In genomic region chr17:29024456-29024952, GRCh38 we compare ENCODE assay signal across 29 cellular contexts. TPM values are rescaled to one million over a fixed set of nuclear protein-coding genes. Genes with fewer than 3 reads are reported as not detected.
DNase-seq lines count a peak whose midpoint lies in the region; ATAC-seq and TF ChIP-seq lines count a peak whose summit lies in the region.
"Had no signal": no experiment of that assay in that cellular context is flagged by ENCODE, and none has a peak within 500 bp of the region (broad histone marks: within the 10 kb centered on the region; RNA-seq: fewer than 3 reads in every experiment).

No MANE protein-coding gene starts in this region.

- no peaks in the 10 kb centered on the region for H3K36me3 Mint-ChIP-seq in brain
- no peaks in the 10 kb centered on the region for H3K36me3 Mint-ChIP-seq in endodermal cell (ENCODE audit: low read depth)
- no peaks in the 10 kb centered on the region for H3K36me3 Mint-ChIP-seq in natural killer cell
- H3K36me3 Mint-ChIP-seq: CD14-positive monocyte; CD4-positive, alpha-beta memory T cell; CD4-positive, CD25-positive, alpha-beta regulatory T cell had no signal

- H3K27me3 ChIP-seq in endodermal cell (ENCODE audit: control insufficient read depth, insufficient read depth, low read length, poor library complexity, severe bottlenecking) (peaks cover 8% of the 10 kb centered on the region), neural cell (ENCODE audit: insufficient read depth, low read depth, low read length) (no peaks in the 10 kb centered on the region)
- H3K27me3 ChIP-seq: BE2C had no signal

- WGBS in endodermal cell (ENCODE audit: insufficient coverage in 1 of 2, insufficient read length in 1 of 2), 2 experiments: 74 to 84% methylated on average over 3 to 5 of the region's 5 CpGs

- TF ChIP-seq RAD21 in neural cell (conservative IDR thresholded peaks at IDR 0.05): no peak

- H3K4me3 ChIP-seq in endodermal cell (ENCODE audit: low read length) (no peak overlapping the region), neural cell (ENCODE audit: low read length) (no peak overlapping the region)
- H3K4me3 ChIP-seq: BLaER1, GM12878 had no signal

- H3K9me3 Mint-ChIP-seq in brain (peaks cover 0 to 8% (median 0%) of the 10 kb centered on the region in 5 experiments), endodermal cell (no peaks in the 10 kb centered on the region), natural killer cell (no peaks in the 10 kb centered on the region)
- H3K9me3 Mint-ChIP-seq: CD14-positive monocyte; CD4-positive, alpha-beta memory T cell; CD8-positive, alpha-beta memory T cell had no signal

- no peaks in the 10 kb centered on the region for H3K79me2 ChIP-seq in neural cell (replicated peaks; ENCODE audit: insufficient read depth, low read length)

- no peak overlapping the region for H3K4me3 Mint-ChIP-seq in brain
- H3K4me3 Mint-ChIP-seq in endodermal cell: no peak overlapping the region
- no peak overlapping the region for H3K4me3 Mint-ChIP-seq in natural killer cell
- H3K4me3 Mint-ChIP-seq: CD14-positive monocyte; CD4-positive, alpha-beta memory T cell; CD4-positive, CD25-positive, alpha-beta regulatory T cell; CD8-positive, alpha-beta memory T cell had no signal

- H3K27ac ChIP-seq in KOPT-K1 (ENCODE audit: low read depth, low read length, poor library complexity, severe bottlenecking): peak overlapping the region; percentile 72
- H3K27ac ChIP-seq in endodermal cell (ENCODE audit: low read depth, low read length): no peak overlapping the region
- no peak overlapping the region for H3K27ac ChIP-seq in neural cell (ENCODE audit: low read length)
- H3K27ac ChIP-seq: BLaER1 had no signal

- ATAC-seq in HG02884 (IDR thresholded peaks at IDR 0.05; ENCODE audit: unreplicated experiment): no peak
- ATAC-seq in natural killer cell: no peak
- ATAC-seq in HG02798 (IDR thresholded peaks at IDR 0.05; ENCODE audit: poor library complexity, unreplicated experiment): no peak
- ATAC-seq: GM12878 had no signal

- H3K4me1 Mint-ChIP-seq in brain (peaks cover 86% of the 10 kb centered on the region), endodermal cell (peaks cover 8% of the 10 kb centered on the region), natural killer cell (peaks cover 2 to 3% of the 10 kb centered on the region in 2 donors)

- no peak overlapping the region for H2AFZ ChIP-seq in neural cell (ENCODE audit: low read depth, low read length)

- H3K27ac Mint-ChIP-seq in brain (peak overlapping the region in 3 of 5 experiments; percentile 55 to 96 (median 60)), endodermal cell (no peak overlapping the region), natural killer cell (no peak overlapping the region)
- H3K27ac Mint-ChIP-seq: CD4-positive, alpha-beta memory T cell; CD4-positive, CD25-positive, alpha-beta regulatory T cell; CD8-positive, alpha-beta memory T cell had no signal

- no peak overlapping the region for H3K4me2 ChIP-seq in neural cell (ENCODE audit: low read length)
- H3K4me2 ChIP-seq: BLaER1 had no signal

- H3K9me2 ChIP-seq in neural cell (ENCODE audit: insufficient read depth, low read length): no peaks in the 10 kb centered on the region

- no peak for TF ChIP-seq CTCF in brain (conservative IDR thresholded peaks at IDR 0.05)
- no peak for TF ChIP-seq CTCF in endodermal cell (conservative IDR thresholded peaks at IDR 0.05)
- no peak for TF ChIP-seq CTCF in neural cell (IDR thresholded peaks at IDR 0.05; ENCODE audit: poor library complexity, severe bottlenecking)
- no peak for TF ChIP-seq CTCF in natural killer cell (IDR thresholded peaks at IDR 0.05)

- DNase-seq in endodermal cell (peak; percentile 52), natural killer cell (no peak), NCI-H345 (lab: John Stamatoyannopoulos, UW) (no peak)
- DNase-seq: 8988T; ACHN; BE2C; C1 segment of cervical spinal cord; CD4-positive, alpha-beta memory T cell; CD4-positive, CD25-positive, alpha-beta regulatory T cell; CD8-positive, alpha-beta memory T cell; COR-L47; DMS 273 treated with DMSO at 0.1 percent for 48 hours; DMS153; DMS53; DMS79; DND-41; EL; GDM1 had no signal

- H3K9ac ChIP-seq in endodermal cell (ENCODE audit: extremely low read depth, low read length, poor library complexity, severe bottlenecking) (no peak overlapping the region), neural cell (ENCODE audit: low read length) (no peak overlapping the region)
- H3K9ac ChIP-seq: BLaER1 had no signal

- H3K4me1 ChIP-seq in endodermal cell (ENCODE audit: control insufficient read depth, insufficient read depth, low read length): peaks cover 3% of the 10 kb centered on the region
- H3K4me1 ChIP-seq: BE2C had no signal

- no peaks in the 10 kb centered on the region for H3F3A ChIP-seq in neural cell (ENCODE audit: insufficient read depth, low read length, poor library complexity, severe bottlenecking)

- TF ChIP-seq EP300 in neural cell (conservative IDR thresholded peaks at IDR 0.05; ENCODE audit: poor library complexity, severe bottlenecking): no peak

- no peaks in the 10 kb centered on the region for H3K36me3 ChIP-seq in KOPT-K1 (ENCODE audit: insufficient read depth, low read length)
- no peaks in the 10 kb centered on the region for H3K36me3 ChIP-seq in endodermal cell (ENCODE audit: control insufficient read depth, insufficient read depth, low read length)
- no peaks in the 10 kb centered on the region for H3K36me3 ChIP-seq in neural cell (ENCODE audit: insufficient read depth, low read length)
- H3K36me3 ChIP-seq: BE2C, BLaER1 had no signal

- H3K9me3 ChIP-seq in KOPT-K1 (ENCODE audit: insufficient read depth, low read length, poor library complexity, severe bottlenecking) (no peaks in the 10 kb centered on the region), endodermal cell (ENCODE audit: control insufficient read depth, low read length) (no peaks in the 10 kb centered on the region), neural cell (ENCODE audit: low read length) (no peaks in the 10 kb centered on the region)
- H3K9me3 ChIP-seq: BE2C, BLaER1 had no signal

- H3K27me3 Mint-ChIP-seq in brain (peaks cover 1% of the 10 kb centered on the region), endodermal cell (ENCODE audit: insufficient read depth) (peaks cover 49% of the 10 kb centered on the region), natural killer cell (ENCODE audit: low read depth in 2 of 2) (peaks cover 32 to 36% of the 10 kb centered on the region in 2 donors)

- no peaks in the 10 kb centered on the region for H4K20me1 ChIP-seq in neural cell (ENCODE audit: insufficient read depth)
- H4K20me1 ChIP-seq: BLaER1 had no signal

- intact Hi-C loops in natural killer cell (cut with micrococcal nuclease): no loop called here

TF ChIP-seq in neural cell, 6 proteins besides CTCF, POLR2A, EP300 and RAD21:
- TF ChIP-seq REST (IDR thresholded peaks at IDR 0.05; ENCODE audit: borderline replicate concordance) (peak; percentile 28), MXI1 (conservative IDR thresholded peaks at IDR 0.05; ENCODE audit: poor library complexity, severe bottlenecking) (no peak)

RNA-seq across cellular contexts. Expression of gene PIPOX, which starts 18.4 kb away (rescaled TPM):
- polyA plus RNA-seq in brain (ENCODE audit: insufficient read depth, low read depth, low replicate concordance) (12.4 TPM), neural cell (4.4 and 5.2 TPM in 2 replicates)
- total RNA-seq in endodermal cell (1 to 10 TPM; 1.8 to 5.9 TPM), natural killer cell (1 to 10 TPM; 3.0 to 5.8 (median 3.4) TPM)
- 11.1 TPM for polyA plus RNA-seq in endodermal cell (2013, experiment 1 of 2)
- polyA plus RNA-seq in endodermal cell (2013, experiment 2 of 2): 13.9 TPM
- polyA minus RNA-seq in neural cell: 4.9 and 8.1 TPM in 2 replicates
- total RNA-seq: G401 had no signal

RNA-seq across cellular contexts. Expression of gene SEZ6, which starts 18.7 kb away (rescaled TPM):
- polyA plus RNA-seq in brain (ENCODE audit: insufficient read depth, low read depth, low replicate concordance) (64.1 TPM), neural cell (15.1 and 17.4 TPM in 2 replicates)
- total RNA-seq in endodermal cell (under 1 TPM in 1 of 2 donors, not detected in 1; 0.20 TPM), natural killer cell (1 to 10 TPM in 1 of 3 donors, under 1 TPM in 2; 0.33 to 1.4 (median 0.97) TPM)
- polyA plus RNA-seq in endodermal cell (2013, experiment 1 of 2): 18.6 TPM
- polyA plus RNA-seq in endodermal cell (2013, experiment 2 of 2): 27.2 TPM
- 8.5 and 16.9 TPM in 2 replicates for polyA minus RNA-seq in neural cell
- total RNA-seq: CD4-positive, alpha-beta memory T cell; CD8-positive, alpha-beta memory T cell; Daoy; G401; GM12878 had no signal
- polyA plus RNA-seq: AG04450 had no signal

Comparison
In these comparisons a context has a peak if more than half of its experiments do, and no peak if none do; other contexts are left out.
1. H3K27ac Mint-ChIP-seq: peak in brain (3 of 5); none in endodermal cell (single experiment) and natural killer cell (0 of 2).